In the genomic region with DNA sequence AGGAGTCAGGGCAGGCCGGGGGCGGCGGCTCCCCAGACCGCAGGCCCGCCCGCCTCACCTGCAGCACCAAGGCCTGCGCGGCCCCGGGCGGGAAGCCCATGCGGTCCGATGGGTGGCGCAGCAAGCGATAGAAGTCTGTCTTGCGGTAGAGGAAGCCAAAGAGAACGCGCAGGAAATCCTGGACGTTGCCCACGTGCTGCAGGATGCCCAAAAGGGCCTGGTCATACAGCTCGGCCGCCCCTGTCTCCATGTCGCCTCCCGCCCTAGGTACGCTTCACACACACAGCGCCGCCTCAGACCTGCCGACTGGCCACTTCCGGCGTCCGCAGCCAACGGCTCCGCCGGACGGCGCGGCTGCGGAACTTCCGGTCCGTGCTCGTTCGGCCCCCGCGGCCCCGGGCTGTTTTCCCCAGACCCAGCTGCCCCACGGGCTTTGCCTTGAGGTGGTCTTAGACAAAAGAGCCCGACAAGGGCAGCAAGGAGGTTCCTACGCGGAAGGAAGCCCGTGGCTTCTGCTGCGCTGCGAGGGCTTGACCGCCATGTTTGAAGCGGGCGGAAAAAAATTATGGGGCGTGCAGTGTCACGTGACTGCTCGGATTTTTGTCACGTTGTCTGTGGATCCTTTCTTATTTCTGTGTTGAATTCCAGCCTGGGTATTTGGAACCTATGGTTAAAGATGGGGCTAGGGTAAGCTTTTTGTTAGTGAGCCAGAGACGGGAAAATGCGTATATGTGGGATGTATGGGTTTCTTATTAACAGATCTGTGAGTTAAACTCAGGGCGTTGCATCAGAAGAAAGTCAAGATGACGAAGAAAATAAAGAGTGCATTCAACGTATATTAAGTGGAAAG, we compare ENCODE assay signal across 1 cellular context.
TF ChIP-seq lines count a peak whose summit lies in the region.

A gene (minus strand): TSS at position 308 of the 850 bp plus-strand sequence. CDS start 58 bp downstream, at position 250.

TF ChIP-seq in GM12878, 131 proteins besides CTCF, POLR2A, EP300 and RAD21 (continued from another document):
- TF ChIP-seq, protein P1, sequence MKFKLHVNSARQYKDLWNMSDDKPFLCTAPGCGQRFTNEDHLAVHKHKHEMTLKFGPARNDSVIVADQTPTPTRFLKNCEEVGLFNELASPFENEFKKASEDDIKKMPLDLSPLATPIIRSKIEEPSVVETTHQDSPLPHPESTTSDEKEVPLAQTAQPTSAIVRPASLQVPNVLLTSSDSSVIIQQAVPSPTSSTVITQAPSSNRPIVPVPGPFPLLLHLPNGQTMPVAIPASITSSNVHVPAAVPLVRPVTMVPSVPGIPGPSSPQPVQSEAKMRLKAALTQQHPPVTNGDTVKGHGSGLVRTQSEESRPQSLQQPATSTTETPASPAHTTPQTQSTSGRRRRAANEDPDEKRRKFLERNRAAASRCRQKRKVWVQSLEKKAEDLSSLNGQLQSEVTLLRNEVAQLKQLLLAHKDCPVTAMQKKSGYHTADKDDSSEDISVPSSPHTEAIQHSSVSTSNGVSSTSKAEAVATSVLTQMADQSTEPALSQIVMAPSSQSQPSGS (IDR thresholded peaks at IDR 0.05; ENCODE audit: low read length) = no peak
- TF ChIP-seq CBX5 (IDR thresholded peaks at IDR 0.05; ENCODE audit: low read depth) = no peak; the same call in 1 of the 2 replicates
- TF ChIP-seq SMARCA5 (IDR thresholded peaks at IDR 0.05) = no peak
- TF ChIP-seq POLR2AphosphoS2 (IDR thresholded peaks at IDR 0.05; ENCODE audit: low read depth, low read length) = 0 out of 2 replicates have a peak, but pooled peaks have one; percentile 30
- no peak for TF ChIP-seq PAX8 (IDR thresholded peaks at IDR 0.05)
- no peak for TF ChIP-seq ZBED1 (IDR thresholded peaks at IDR 0.05; ENCODE audit: borderline replicate concordance)
